ENCODE assay signal across 9 cellular contexts in genomic region chr19:39351537-39352037, GRCh38. TPM values are rescaled to one million over a fixed set of nuclear protein-coding genes. Genes with fewer than 3 reads are reported as not detected.
DNase-seq lines count a peak whose midpoint lies in the region; ATAC-seq and TF ChIP-seq lines count a peak whose summit lies in the region.
"Had no signal": no experiment of that assay in that cellular context is flagged by ENCODE, and none has a peak within 500 bp of the region (broad histone marks: within the 10 kb centered on the region; RNA-seq: fewer than 3 reads in every experiment).

No MANE protein-coding gene starts in this region.

- ATAC-seq in Right ventricle myocardium inferior (peak; percentile 33), thoracic aorta (ENCODE audit: insufficient number of reproducible peaks, low FRiP score, low read depth) (peak; percentile 47), HG02840 (IDR thresholded peaks at IDR 0.05; ENCODE audit: low FRiP score, unreplicated experiment) (no peak)

- TF ChIP-seq POLR2A in transverse colon (IDR thresholded peaks at IDR 0.05) = no peak

- H3K4me3 ChIP-seq in fibroblast of the aortic adventitia (ENCODE audit: low read depth, low read length) (no peak overlapping the region), thoracic aorta (no peak overlapping the region), transverse colon (no peak overlapping the region)
- H3K4me3 ChIP-seq: gastrocnemius medialis had no signal

- intact Hi-C loops in Right ventricle myocardium inferior (cut with DNase I) (loop anchor here (2.0 kb wide), 1 partner anchor 33 kb away; no protein-coding TSS in a partner anchor), cardiac septum (cut with DNase I) (no loop called here), transverse colon (cut with DNase I; ENCODE audit: low total_unique reads) (no loop called here)

- in situ Hi-C loops in transverse colon (cut with MboI; ENCODE audit: low pct_ligation_motif_present in 1 of 4, low pct_unique_long_range_greater_than_20kb in 1 of 4, low sequenced_read_pairs in 3 of 4) = no loop called here

- 63% methylated on average over 4 of the region's 4 CpGs; no CpG with 5 or more reads in 1 of the 2 donors for WGBS in transverse colon (ENCODE audit: low coverage in 1 of 2), 2 donors

- no peaks in the 10 kb centered on the region for H3K27me3 ChIP-seq in thoracic aorta (replicated peaks; ENCODE audit: insufficient read depth)
- H3K27me3 ChIP-seq in transverse colon = no peaks in the 10 kb centered on the region
- H3K27me3 ChIP-seq: gastrocnemius medialis had no signal

- H3K4me1 ChIP-seq in thoracic aorta (ENCODE audit: control insufficient read depth in 1 of 2, low read depth in 2 of 2) = peaks cover 0 to 19% of the 10 kb centered on the region in 2 donors
- peaks cover 0 to 9% (median 3%) of the 10 kb centered on the region in 4 donors for H3K4me1 ChIP-seq in transverse colon

- TF ChIP-seq EP300 in transverse colon (IDR thresholded peaks at IDR 0.05; ENCODE audit: low read depth) = no peak

- H3K27ac ChIP-seq in thoracic aorta = no peak overlapping the region
- peak overlapping the region in 2 of 4 donors; percentile 16 to 44 for H3K27ac ChIP-seq in transverse colon

- DNase-seq in Right ventricle myocardium inferior (ENCODE audit: missing footprints) (no peak), cardiac septum (ENCODE audit: low spot score) (no peak), MV-4-11 (lab: John Stamatoyannopoulos, UW) (peak; percentile 62), fibroblast of the aortic adventitia (ENCODE audit: low read depth) (peak; percentile 46), thoracic aorta (ENCODE audit: low spot score) (no peak), DMS53 treated with DMSO at 0.1 percent for 48 hours (lab: John Stamatoyannopoulos, UW; ENCODE audit: unreplicated experiment) (no peak), transverse colon (no peak)
- DNase-seq: gastrocnemius medialis had no signal

- H3K9me3 ChIP-seq in thoracic aorta (no peaks in the 10 kb centered on the region), transverse colon (no peaks in the 10 kb centered on the region)
- H3K9me3 ChIP-seq: gastrocnemius medialis had no signal

- TF ChIP-seq CTCF in fibroblast of the aortic adventitia (IDR thresholded peaks at IDR 0.05; ENCODE audit: insufficient read depth, low read length) (peak; percentile 18), thoracic aorta (IDR thresholded peaks at IDR 0.05) (no peak), transverse colon (IDR thresholded peaks at IDR 0.05) (no peak)

- peaks cover 32% of the 10 kb centered on the region for H3K36me3 ChIP-seq in thoracic aorta
- peaks cover 0 to 28% (median 16%) of the 10 kb centered on the region in 4 donors for H3K36me3 ChIP-seq in transverse colon

RNA-seq across cellular contexts. Expression of gene SAMD4B, which starts 9.4 kb away (rescaled TPM):
- 40.6 TPM for total RNA-seq in Right ventricle myocardium inferior
- total RNA-seq in cardiac septum = 65.8 TPM
- total RNA-seq in fibroblast of the aortic adventitia (ENCODE audit: low replicate concordance) = 21.5 and 84.9 TPM in 2 replicates
- total RNA-seq in thoracic aorta = 100 to 1,000 TPM; 101 to 153 TPM
- total RNA-seq in transverse colon = 100 to 1,000 TPM in 1 of 4 donors, 10 to 100 TPM in 3; 60.7 to 102 (median 77.1) TPM

RNA-seq across cellular contexts. Expression of gene GMFG, which starts 15.7 kb away (rescaled TPM):
- total RNA-seq in Right ventricle myocardium inferior (20.2 TPM), cardiac septum (17.5 TPM), fibroblast of the aortic adventitia (ENCODE audit: low replicate concordance) (4.2 TPM in 1 of 2 replicates, not detected in the other), thoracic aorta (10 to 100 TPM; 15.9 to 16.0 TPM), transverse colon (10 to 100 TPM in 2 of 4 donors, 1 to 10 TPM in 1, not detected in 1; 7.6 to 18.7 (median 17.6) TPM)

RNA-seq across cellular contexts. Expression of gene LRFN1, which starts 30.9 kb away (rescaled TPM):
- total RNA-seq in Right ventricle myocardium inferior (0.41 TPM), cardiac septum (0.27 TPM), fibroblast of the aortic adventitia (ENCODE audit: low replicate concordance) (0.08 and 0.18 TPM in 2 replicates), thoracic aorta (under 1 TPM; 0.85 to 0.95 TPM), transverse colon (under 1 TPM in 2 of 4 donors, not detected in 2; 0.14 to 0.64 TPM)

RNA-seq across cellular contexts. Expression of gene PAF1, which starts 39.3 kb away (rescaled TPM):
- total RNA-seq in Right ventricle myocardium inferior (34.5 TPM), cardiac septum (38.0 TPM), fibroblast of the aortic adventitia (ENCODE audit: low replicate concordance) (36.1 and 45.4 TPM in 2 replicates), thoracic aorta (10 to 100 TPM; 25.7 to 34.5 TPM), transverse colon (10 to 100 TPM; 37.8 to 71.2 (median 43.0) TPM)

RNA-seq across cellular contexts. Expression of gene MED29, which starts 39.6 kb away (rescaled TPM):
- 21.8 TPM for total RNA-seq in Right ventricle myocardium inferior
- 26.3 TPM for total RNA-seq in cardiac septum
- 16.2 and 25.7 TPM in 2 replicates for total RNA-seq in fibroblast of the aortic adventitia (ENCODE audit: low replicate concordance)
- 10 to 100 TPM; 29.3 to 86.1 TPM for total RNA-seq in thoracic aorta
- total RNA-seq in transverse colon = 10 to 100 TPM; 22.8 to 37.4 (median 27.8) TPM

Comparison
In these comparisons a context has a peak if more than half of its experiments do, and no peak if none do; other contexts are left out.
1. DNase-seq: peak in MV-4-11 (single experiment) and fibroblast of the aortic adventitia (single experiment); none in Right ventricle myocardium inferior (single experiment), cardiac septum (single experiment), thoracic aorta (single experiment), DMS53 treated with DMSO at 0.1 percent for 48 hours (single experiment) and transverse colon (single experiment).